ENCODE assay signal across 31 cellular contexts in genomic region chr15:73681856-73682596, GRCh38. TPM values are rescaled to one million over a fixed set of nuclear protein-coding genes. Genes with fewer than 3 reads are reported as not detected.
DNase-seq lines count a peak whose midpoint lies in the region; ATAC-seq and TF ChIP-seq lines count a peak whose summit lies in the region.
"Had no signal": no experiment of that assay in that cellular context is flagged by ENCODE, and none has a peak within 500 bp of the region (broad histone marks: within the 10 kb centered on the region; RNA-seq: fewer than 3 reads in every experiment).

No MANE protein-coding gene starts in this region.

- H3K4me3 Mint-ChIP-seq in brain, result peak overlapping the region in 3 of 5 experiments; percentile 6 to 7 (median 6)
- H3K4me3 Mint-ChIP-seq: activated naive CD8-positive, alpha-beta T cell treated with anti-CD3 and anti-CD28 coated beads, Interleukin-2, amount 10 ng/mL, durations not matched to agents 7 days and 5 days; activated T-cell treated with anti-CD3 and anti-CD28 coated beads, Interleukin-2, amount 50 U/mL, for 4 hours had no signal

- H2AFZ ChIP-seq in mesenchymal stem cell (ENCODE audit: low read depth, low read length), result no peak overlapping the region

- H3K79me1 ChIP-seq in mesenchymal stem cell (replicated peaks; ENCODE audit: low read length, poor library complexity, severe bottlenecking), result peaks cover 7% of the 10 kb centered on the region

- peak overlapping the region in 1 of 2 experiments; percentile 65 for H3K4ac ChIP-seq in mesenchymal stem cell (ENCODE audit: low read depth in 1 of 2, low read length in 2 of 2)

- no peak for TF ChIP-seq POLR2A in sigmoid colon (IDR thresholded peaks at IDR 0.05)

- peak; percentile 35 for DNase-seq in activated CD8-positive, alpha-beta memory T cell treated with anti-CD3 and anti-CD28 coated beads for 24 hours
- no peak for DNase-seq in activated CD8-positive, alpha-beta memory T cell treated with anti-CD3 and anti-CD28 coated beads, Interleukin-2, amount 50 U/mL, for 48 hours
- DNase-seq in mesenchymal stem cell (peak; percentile 77), tibial artery (no peak), NCI-H446 (lab: John Stamatoyannopoulos, UW) (no peak), sigmoid colon (no peak)
- DNase-seq: 8988T; activated CD4-positive, alpha-beta T cell treated with anti-CD3 and anti-CD28 coated beads for 1 hour; activated gamma-delta T cell treated with Interleukin-2 at 50 U/mL for 16 hours; activated naive CD8-positive, alpha-beta T cell treated with anti-CD3 and anti-CD28 coated beads, Interleukin-2, amount 10 ng/mL, durations not matched to agents 7 days and 5 days; activated T-cell treated with anti-CD3 and anti-CD28 coated beads, Interleukin-2, amount 50 U/mL, for 4 hours; DMS79 treated with DMSO at 0.1 percent for 48 hours; erythroblast; GF-D8; heart left ventricle; midbrain; naive thymus-derived CD8-positive, alpha-beta T cell; NCI-H1092 treated with DMSO at 0.1 percent for 48 hours; NCI-H1930; NCI-H526; NK-92 treated with Interleukin-12 subunit alpha and Interleukin-12 subunit beta, amount 100 ng/mL, for 24 hours; pancreas; spleen; stimulated activated CD4-positive, alpha-beta T cell treated with anti-CD3 and anti-CD28 coated beads, Interleukin-2, amount 100 ng/mL, for 24 hours; stimulated activated naive CD8-positive, alpha-beta T cell treated with anti-CD3 and anti-CD28 coated beads, Interleukin-15, Interleukin-2, amounts not matched to agents 100 U/mL and 50 U/mL, for 24 hours; T-helper 2 cell had no signal

- H2BK15ac ChIP-seq in mesenchymal stem cell (ENCODE audit: low read depth, poor library complexity, severe bottlenecking), result no peak overlapping the region

- H3K27me3 Mint-ChIP-seq in brain, result no peaks in the 10 kb centered on the region

- H2BK5ac ChIP-seq in mesenchymal stem cell (ENCODE audit: low read depth, low read length, poor library complexity, severe bottlenecking), result no peak overlapping the region

- H3K4me1 ChIP-seq in mesenchymal stem cell (ENCODE audit: control insufficient read depth, insufficient read depth, low read depth, low read length) (peaks cover 16% of the 10 kb centered on the region), tibial artery (peaks cover 0 to 38% (median 24%) of the 10 kb centered on the region in 4 donors), sigmoid colon (peaks cover 0 to 36% (median 35%) of the 10 kb centered on the region in 4 donors)

- H4K8ac ChIP-seq in mesenchymal stem cell (ENCODE audit: low read length), result no peak overlapping the region

- no peak overlapping the region for H3K9ac ChIP-seq in mesenchymal stem cell (ENCODE audit: low read length)

- H3K27me3 ChIP-seq in mesenchymal stem cell (ENCODE audit: control insufficient read depth in 1 of 2, insufficient read depth in 1 of 2, low read length in 2 of 2) (peaks cover 0 to 4% of the 10 kb centered on the region in 2 experiments), tibial artery (no peaks in the 10 kb centered on the region), sigmoid colon (no peaks in the 10 kb centered on the region)
- H3K27me3 ChIP-seq: ascending aorta, pancreas had no signal

- no peak for ATAC-seq in HG02678 (IDR thresholded peaks at IDR 0.05; ENCODE audit: unreplicated experiment)
- ATAC-seq: activated T-cell treated with anti-CD3 and anti-CD28 coated beads, Interleukin-2, amount 50 U/mL, for 4 hours; heart left ventricle; naive thymus-derived CD8-positive, alpha-beta T cell; pancreas; Right ventricle myocardium inferior; stimulated activated naive CD8-positive, alpha-beta T cell treated with anti-CD3 and anti-CD28 coated beads, Interleukin-15, Interleukin-2, amounts not matched to agents 100 U/mL and 50 U/mL, for 24 hours had no signal

- no peaks in the 10 kb centered on the region for H3K9me3 Mint-ChIP-seq in brain
- H3K9me3 Mint-ChIP-seq: activated naive CD8-positive, alpha-beta T cell treated with anti-CD3 and anti-CD28 coated beads, Interleukin-2, amount 10 ng/mL, durations not matched to agents 7 days and 5 days; activated T-cell treated with anti-CD3 and anti-CD28 coated beads, Interleukin-2, amount 50 U/mL, for 4 hours; naive thymus-derived CD8-positive, alpha-beta T cell had no signal

- TF ChIP-seq EP300 in sigmoid colon (IDR thresholded peaks at IDR 0.05), result no peak

- no peak overlapping the region for H3K4me2 ChIP-seq in mesenchymal stem cell (ENCODE audit: low read length, poor library complexity, severe bottlenecking)

- H3K27ac Mint-ChIP-seq in brain, result peak overlapping the region in 4 of 5 experiments; percentile 7 to 99 (median 97)
- H3K27ac Mint-ChIP-seq: activated naive CD8-positive, alpha-beta T cell treated with anti-CD3 and anti-CD28 coated beads, Interleukin-2, amount 10 ng/mL, durations not matched to agents 7 days and 5 days; naive thymus-derived CD8-positive, alpha-beta T cell had no signal

- intact Hi-C loops in tibial artery (cut with DNase I; ENCODE audit: low total_unique reads), result no loop called here
- intact Hi-C loops in sigmoid colon (cut with DNase I), result loop anchor here (2.0 kb wide), 1 partner anchor 45 kb away; no protein-coding TSS in a partner anchor

- WGBS in mesenchymal stem cell, result 49% methylated on average over 3 of the region's 3 CpGs
- WGBS in sigmoid colon, 2 donors, result 80 to 81% methylated on average over 3 of the region's 3 CpGs

- H2BK120ac ChIP-seq in mesenchymal stem cell (ENCODE audit: low read depth, low read length), result no peak overlapping the region

- no peak overlapping the region for H3K27ac ChIP-seq in mesenchymal stem cell (ENCODE audit: low read length, poor library complexity, severe bottlenecking)
- H3K27ac ChIP-seq in tibial artery, result peak overlapping the region; percentile 8 to 24
- H3K27ac ChIP-seq in sigmoid colon, result peak overlapping the region in 2 of 4 donors; percentile 2 to 95
- H3K27ac ChIP-seq: pancreas, spleen had no signal

- H3K9me3 ChIP-seq in mesenchymal stem cell (ENCODE audit: control insufficient read depth, low read length), result no peaks in the 10 kb centered on the region
- no peaks in the 10 kb centered on the region for H3K9me3 ChIP-seq in tibial artery
- H3K9me3 ChIP-seq in sigmoid colon, result no peaks in the 10 kb centered on the region
- H3K9me3 ChIP-seq: ascending aorta, heart left ventricle, pancreas, spleen had no signal

- no peak overlapping the region for H3K4me3 ChIP-seq in mesenchymal stem cell (ENCODE audit: insufficient read depth in 1 of 2, low read depth in 1 of 2, low read length in 2 of 2)
- no peak overlapping the region for H3K4me3 ChIP-seq in tibial artery
- H3K4me3 ChIP-seq in sigmoid colon, result no peak overlapping the region
- H3K4me3 ChIP-seq: ascending aorta, coronary artery, heart left ventricle, pancreas, spleen had no signal

- TF ChIP-seq CTCF in brain (conservative IDR thresholded peaks at IDR 0.05) (no peak), tibial artery (IDR thresholded peaks at IDR 0.05) (no peak), sigmoid colon (IDR thresholded peaks at IDR 0.05) (no peak)

- H2AK5ac ChIP-seq in mesenchymal stem cell (ENCODE audit: low read length, severe bottlenecking), result no peak overlapping the region

- H4K91ac ChIP-seq in mesenchymal stem cell (ENCODE audit: low read length), result peak overlapping the region; percentile 15

- no peaks in the 10 kb centered on the region for H3K36me3 Mint-ChIP-seq in brain
- H3K36me3 Mint-ChIP-seq: activated naive CD8-positive, alpha-beta T cell treated with anti-CD3 and anti-CD28 coated beads, Interleukin-2, amount 10 ng/mL, durations not matched to agents 7 days and 5 days; naive thymus-derived CD8-positive, alpha-beta T cell had no signal

- peaks cover 58% of the 10 kb centered on the region for H3K4me1 Mint-ChIP-seq in brain

- H3K14ac ChIP-seq in mesenchymal stem cell (ENCODE audit: low read length in 2 of 2), result peak overlapping the region in 1 of 2 experiments; percentile 82

- peak overlapping the region in 1 of 2 experiments; percentile 83 for H2BK12ac ChIP-seq in mesenchymal stem cell (ENCODE audit: low read length in 2 of 2)

- H3K36me3 ChIP-seq in mesenchymal stem cell (ENCODE audit: control insufficient read depth in 1 of 2, insufficient read depth in 2 of 2, low read depth in 1 of 2, low read length in 2 of 2) (peaks cover 0 to under 1% of the 10 kb centered on the region in 2 experiments), tibial artery (no peaks in the 10 kb centered on the region), sigmoid colon (no peaks in the 10 kb centered on the region)
- H3K36me3 ChIP-seq: ascending aorta, heart left ventricle, pancreas, spleen had no signal

- H3K18ac ChIP-seq in mesenchymal stem cell (ENCODE audit: low read depth in 1 of 2, low read length in 2 of 2), result no peak overlapping the region

- H3K23ac ChIP-seq in mesenchymal stem cell (ENCODE audit: low read length in 2 of 2), result peak overlapping the region in 1 of 2 experiments; percentile 96

RNA-seq across cellular contexts. Expression of gene CD276, which starts 2.2 kb away (rescaled TPM):
- polyA plus RNA-seq in brain (ENCODE audit: insufficient read depth, low read depth, low replicate concordance), result 94.2 TPM
- 490 TPM for polyA plus RNA-seq in mesenchymal stem cell (2013, experiment 1 of 2)
- 486 TPM for polyA plus RNA-seq in mesenchymal stem cell (2013, experiment 2 of 2)
- 10 to 100 TPM; 20.4 to 59.8 (median 36.7) TPM for total RNA-seq in sigmoid colon
- polyA plus RNA-seq in sigmoid colon, result 10 to 100 TPM; 15.7 to 38.6 (median 16.8) TPM
- polyA plus RNA-seq: naive thymus-derived CD8-positive, alpha-beta T cell had no signal

RNA-seq across cellular contexts. Expression of gene NPTN, which starts 48.8 kb away (rescaled TPM):
- 102 TPM for polyA plus RNA-seq in brain (ENCODE audit: insufficient read depth, low read depth, low replicate concordance)
- polyA plus RNA-seq in mesenchymal stem cell (2013, experiment 1 of 2), result 177 TPM
- 174 TPM for polyA plus RNA-seq in mesenchymal stem cell (2013, experiment 2 of 2)
- total RNA-seq in sigmoid colon, result 100 to 1,000 TPM; 216 to 320 (median 299) TPM
- polyA plus RNA-seq in sigmoid colon, result 10 to 100 TPM; 40.8 to 98.6 (median 42.5) TPM

Comparison
In these comparisons a context has a peak if more than half of its experiments do, and no peak if none do; other contexts are left out.
1. DNase-seq: peak in activated CD8-positive, alpha-beta memory T cell treated with anti-CD3 and anti-CD28 coated beads for 24 hours (single experiment) and mesenchymal stem cell (single experiment); none in activated CD8-positive, alpha-beta memory T cell treated with anti-CD3 and anti-CD28 coated beads, Interleukin-2, amount 50 U/mL, for 48 hours (single experiment), tibial artery (0 of 2), NCI-H446 (0 of 2) and sigmoid colon (single experiment).